ENCODE assay signal across 16 cellular contexts in the genomic region with DNA sequence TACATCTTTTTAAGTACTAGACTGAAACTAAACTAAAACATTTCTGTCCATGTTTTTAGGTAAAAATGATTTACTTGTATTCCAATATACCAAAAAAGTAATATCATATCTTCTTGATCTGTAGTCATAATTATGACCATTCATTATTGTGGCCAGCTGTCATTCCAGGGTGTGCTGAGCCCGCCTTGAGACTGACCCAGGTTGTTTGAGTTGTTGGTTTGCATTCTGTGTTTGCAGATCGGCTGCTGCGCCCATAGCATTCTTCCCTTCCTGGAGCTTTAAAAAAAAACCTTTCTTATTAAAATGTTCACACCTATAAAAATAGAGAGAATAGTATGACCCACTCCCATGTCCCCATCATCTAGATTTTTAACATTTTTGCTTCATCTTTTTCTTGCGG.
DNase-seq lines count a peak whose midpoint lies in the region; ATAC-seq, FAIRE-seq and TF ChIP-seq lines count a peak whose summit lies in the region.
"Had no signal": no experiment of that assay in that cellular context is flagged by ENCODE, and none has a peak within 500 bp of the region (broad histone marks: within the 10 kb centered on the region; RNA-seq: fewer than 3 reads in every experiment).

No MANE protein-coding gene starts in this region.

- peaks cover 35% of the 10 kb centered on the region for H3F3A ChIP-seq in smooth muscle cell (ENCODE audit: low read depth)
- peaks cover 7% of the 10 kb centered on the region for H3F3A ChIP-seq in neural progenitor cell (ENCODE audit: low read depth)

- H3K4me2 ChIP-seq in smooth muscle cell (no peak overlapping the region), neural progenitor cell (no peak overlapping the region)
- H3K4me2 ChIP-seq: GM23338 had no signal

- H3K79me2 ChIP-seq in smooth muscle cell (ENCODE audit: low read depth) (peaks cover 73% of the 10 kb centered on the region), neural progenitor cell (ENCODE audit: low read depth) (no peaks in the 10 kb centered on the region)

- TF ChIP-seq CTCF in VCaP (conservative IDR thresholded peaks at IDR 0.05) (no peak), glutamatergic neuron (IDR thresholded peaks at IDR 0.05; ENCODE audit: partially characterized antibody, unreplicated experiment) (no peak), smooth muscle cell (IDR thresholded peaks at IDR 0.05; ENCODE audit: borderline replicate concordance, insufficient read depth, poor library complexity, severe bottlenecking) (no peak), neural progenitor cell (IDR thresholded peaks at IDR 0.05) (no peak)

- peaks cover 34% of the 10 kb centered on the region for H3K4me1 ChIP-seq in smooth muscle cell (ENCODE audit: low read depth)
- H3K4me1 ChIP-seq in neural progenitor cell, result peaks cover 16% of the 10 kb centered on the region
- H3K4me1 ChIP-seq: HAP-1 had no signal

- H3K27ac ChIP-seq in VCaP (peak overlapping the region; percentile 27; the same call in 1 of the 2 replicates), smooth muscle cell (ENCODE audit: low read depth) (peak overlapping the region; percentile 96), neural progenitor cell (no peak overlapping the region)

- H3K4me1 Mint-ChIP-seq in glutamatergic neuron (ENCODE audit: low read depth, unreplicated experiment), result peaks cover 28% of the 10 kb centered on the region
- H3K4me1 Mint-ChIP-seq in neural progenitor cell, result peaks cover 24% of the 10 kb centered on the region
- H3K4me1 Mint-ChIP-seq: GM23338 had no signal

- H3K36me3 ChIP-seq in smooth muscle cell (ENCODE audit: low read depth), result no peaks in the 10 kb centered on the region
- no peaks in the 10 kb centered on the region for H3K36me3 ChIP-seq in neural progenitor cell
- H3K36me3 ChIP-seq: HAP-1 had no signal

- H3K9ac ChIP-seq in smooth muscle cell (ENCODE audit: low read depth) (no peak overlapping the region), neural progenitor cell (no peak overlapping the region)

- H3K27me3 Mint-ChIP-seq in glutamatergic neuron (ENCODE audit: unreplicated experiment) (no peaks in the 10 kb centered on the region), neural progenitor cell (ENCODE audit: insufficient read depth, low read depth) (peaks cover 2% of the 10 kb centered on the region)
- H3K27me3 Mint-ChIP-seq: CD4-positive, alpha-beta memory T cell had no signal

- ATAC-seq in HG03565 (IDR thresholded peaks at IDR 0.05; ENCODE audit: unreplicated experiment), result no peak
- ATAC-seq: GM23338 had no signal

- no peaks in the 10 kb centered on the region for H3K27me3 ChIP-seq in smooth muscle cell (ENCODE audit: low read depth)
- H3K27me3 ChIP-seq in neural progenitor cell, result no peaks in the 10 kb centered on the region

- H3K27ac Mint-ChIP-seq in glutamatergic neuron (ENCODE audit: unreplicated experiment) (peak overlapping the region; percentile 7), neural progenitor cell (no peak overlapping the region)
- H3K27ac Mint-ChIP-seq: GM23338, HFFc6 had no signal

- H4K20me1 ChIP-seq in smooth muscle cell (ENCODE audit: low read depth), result no peaks in the 10 kb centered on the region
- no peaks in the 10 kb centered on the region for H4K20me1 ChIP-seq in neural progenitor cell (ENCODE audit: low read depth)

- no peak overlapping the region for H2AFZ ChIP-seq in smooth muscle cell (ENCODE audit: low read depth)
- no peak overlapping the region for H2AFZ ChIP-seq in neural progenitor cell (replicated peaks)
- H2AFZ ChIP-seq: GM23338 had no signal

- H3K36me3 Mint-ChIP-seq in glutamatergic neuron (ENCODE audit: unreplicated experiment) (peaks cover 7% of the 10 kb centered on the region), neural progenitor cell (no peaks in the 10 kb centered on the region)
- H3K36me3 Mint-ChIP-seq: CD4-positive, alpha-beta memory T cell had no signal

- no peak overlapping the region for H3K4me3 Mint-ChIP-seq in glutamatergic neuron (ENCODE audit: unreplicated experiment)
- H3K4me3 Mint-ChIP-seq in neural progenitor cell, result no peak overlapping the region
- H3K4me3 Mint-ChIP-seq: CD4-positive, alpha-beta memory T cell; GM23338; HFFc6 had no signal

- H3K9me3 ChIP-seq in smooth muscle cell (replicated peaks; ENCODE audit: low read depth) (no peaks in the 10 kb centered on the region), neural progenitor cell (ENCODE audit: low read depth) (no peaks in the 10 kb centered on the region)
- H3K9me3 ChIP-seq: HAP-1 had no signal

- 94% methylated on average over 4 of the region's 4 CpGs for WGBS in smooth muscle cell (ENCODE audit: low lambda C conversion rate)

- FAIRE-seq in frontal cortex (lab: Jason Lieb, UNC), result no peak
- FAIRE-seq: H54 had no signal

- DNase-seq in glutamatergic neuron, result no peak
- DNase-seq in smooth muscle cell (lab: John Stamatoyannopoulos, UW; ENCODE audit: unreplicated experiment), result no peak
- DNase-seq in frontal cortex (ENCODE audit: low spot score in 2 of 2), result no peak
- no peak for DNase-seq in neural progenitor cell (ENCODE audit: low spot score)
- DNase-seq: C1 segment of cervical spinal cord; Calu3; CD4-positive, alpha-beta memory T cell; COR-L47; DMS53; GF-D8; HFFc6 had no signal

- H3K4me3 ChIP-seq in smooth muscle cell (no peak overlapping the region), neural progenitor cell (no peak overlapping the region)
- H3K4me3 ChIP-seq: GM23338, HAP-1 had no signal

- H3K9me3 Mint-ChIP-seq in glutamatergic neuron (ENCODE audit: unreplicated experiment) (peaks cover 9% of the 10 kb centered on the region), neural progenitor cell (no peaks in the 10 kb centered on the region)
- H3K9me3 Mint-ChIP-seq: CD4-positive, alpha-beta memory T cell; GM23338; HFFc6 had no signal
